1 cellular context compared by ENCODE assay signal in genomic region chr19:15222738-15223648, GRCh38.
TF ChIP-seq lines count a peak whose summit lies in the region.

No MANE protein-coding gene starts in this region.

TF ChIP-seq in K562, 482 proteins besides CTCF, POLR2A, EP300 and RAD21 (continued from another document and continues in another):
- TF ChIP-seq CHD7 (IDR thresholded peaks at IDR 0.05; ENCODE audit: low read depth, low read length) (no peak), CREM (IDR thresholded peaks at IDR 0.05; ENCODE audit: low read depth) (peak; percentile 52), MCM7 (IDR thresholded peaks at IDR 0.05) (no peak), MYC (IDR thresholded peaks at IDR 0.05; ENCODE audit: low read depth, low read length) (no peak), MYC (CRISPR knock-in tag; IDR thresholded peaks at IDR 0.05; ENCODE audit: borderline replicate concordance, low read depth) (no peak), SP2 (IDR thresholded peaks at IDR 0.05; ENCODE audit: extremely low read depth, low read depth, low read length, poor library complexity, severe bottlenecking) (peak; percentile 55), SETDB1 (IDR thresholded peaks at IDR 0.05; ENCODE audit: low read length) (no peak), ZNF436 (CRISPR knock-in tag; IDR thresholded peaks at IDR 0.05) (0 out of 2 replicates have a peak, but pooled peaks have one; percentile 29), PRDM10 (IDR thresholded peaks at IDR 0.05; ENCODE audit: partially characterized antibody) (peak; percentile 5), GTF2A2 (tag; IDR thresholded peaks at IDR 0.05) (no peak), CCNT2 (IDR thresholded peaks at IDR 0.05; ENCODE audit: borderline replicate concordance, extremely low read depth, insufficient read length, low read depth, low read length) (no peak), FOSL1 (tag; conservative IDR thresholded peaks at IDR 0.05) (no peak), HNRNPUL1 (IDR thresholded peaks at IDR 0.05; ENCODE audit: low read length) (no peak), FOXJ2 (tag; IDR thresholded peaks at IDR 0.05) (no peak), KDM1A (IDR thresholded peaks at IDR 0.05) (peak; percentile 47 to 52), TFAP4 (CRISPR knock-in tag; IDR thresholded peaks at IDR 0.05; ENCODE audit: borderline replicate concordance) (peak; percentile 45; the same call in 1 of the 2 replicates), SRSF9 (IDR thresholded peaks at IDR 0.05; ENCODE audit: borderline replicate concordance, low read depth, low read length) (no peak), NCOA2 (IDR thresholded peaks at IDR 0.05; ENCODE audit: partially characterized antibody in 2 of 2) (no peak), TAF9B (IDR thresholded peaks at IDR 0.05; ENCODE audit: partially characterized antibody) (no peak), JUND (IDR thresholded peaks at IDR 0.05; ENCODE audit: borderline replicate concordance, low read depth, low read length) (no peak), JUND (tag; IDR thresholded peaks at IDR 0.05; ENCODE audit: borderline replicate concordance, low read depth, low read length) (no peak), U2AF2 (optimal IDR thresholded peaks at IDR 0.05; ENCODE audit: low read depth, low read length) (no peak), SNAPC5 (CRISPR knock-in tag; IDR thresholded peaks at IDR 0.05) (no peak), ZBED1 (IDR thresholded peaks at IDR 0.05) (no peak), AFF1 (IDR thresholded peaks at IDR 0.05; ENCODE audit: low read depth in 1 of 2, partially characterized antibody in 2 of 2) (no peak), ETV6 (IDR thresholded peaks at IDR 0.05; ENCODE audit: borderline replicate concordance in 1 of 2, low read depth in 2 of 2, low read length in 1 of 2) (no peak), ETV6 (CRISPR knock-in tag; IDR thresholded peaks at IDR 0.05; ENCODE audit: borderline replicate concordance) (no peak), MLLT1 (IDR thresholded peaks at IDR 0.05) (no peak), DLX4 (CRISPR knock-in tag; IDR thresholded peaks at IDR 0.05) (no peak), ZC3H8 (IDR thresholded peaks at IDR 0.05) (no peak), E2F1 (CRISPR knock-in tag; IDR thresholded peaks at IDR 0.05) (no peak), RUNX1 (IDR thresholded peaks at IDR 0.05; ENCODE audit: low read depth) (no peak), NFE2 (IDR thresholded peaks at IDR 0.05; ENCODE audit: low read depth) (peak; percentile 66), MBD2 (IDR thresholded peaks at IDR 0.05; ENCODE audit: borderline replicate concordance, low read depth) (peak; percentile 77), HES1 (IDR thresholded peaks at IDR 0.05; ENCODE audit: low read depth) (no peak)
